In genomic region chr3:155334897-155335883, GRCh38 we compare ENCODE assay signal across 8 cellular contexts. TPM values are rescaled to one million over a fixed set of nuclear protein-coding genes. Genes with fewer than 3 reads are reported as not detected.
DNase-seq lines count a peak whose midpoint lies in the region; ATAC-seq and TF ChIP-seq lines count a peak whose summit lies in the region.

No MANE protein-coding gene starts in this region.

- no peak overlapping the region for H3K9ac ChIP-seq in MM.1S (ENCODE audit: low read length)

- TF ChIP-seq CTCF in MM.1S (IDR thresholded peaks at IDR 0.05; ENCODE audit: low read length) (no peak), natural killer cell (IDR thresholded peaks at IDR 0.05) (no peak), esophagus muscularis mucosa (IDR thresholded peaks at IDR 0.05) (no peak)

- H3K27ac ChIP-seq in MM.1S (ENCODE audit: low read length) (peak overlapping the region; percentile 36), esophagus muscularis mucosa (replicated peaks in 1 of 4) (no peak overlapping the region)

- H2AFZ ChIP-seq in MM.1S (ENCODE audit: low read length), result peak overlapping the region; percentile 14

- H3K9me2 ChIP-seq in MM.1S (replicated peaks; ENCODE audit: insufficient read depth, low read length), result no peaks in the 10 kb centered on the region

- peaks cover 6% of the 10 kb centered on the region for H3K27me3 Mint-ChIP-seq in activated T-cell treated with anti-CD3 and anti-CD28 coated beads, Interleukin-2, amount 50 U/mL, for 72 hours (ENCODE audit: low read depth)
- H3K27me3 Mint-ChIP-seq in activated T-cell treated with anti-CD3 and anti-CD28 coated beads, Interleukin-2, amount 50 U/mL, for 4 hours (ENCODE audit: low read depth), result peaks cover 3% of the 10 kb centered on the region
- H3K27me3 Mint-ChIP-seq in natural killer cell (ENCODE audit: low read depth in 2 of 2), result no peaks in the 10 kb centered on the region

- WGBS in esophagus muscularis mucosa, result 54% methylated on average over 7 of the region's 7 CpGs

- TF ChIP-seq POLR2A in esophagus muscularis mucosa (IDR thresholded peaks at IDR 0.05; ENCODE audit: low read depth), result no peak

- H3K4me1 ChIP-seq in MM.1S (ENCODE audit: low read length), result peaks cover 24% of the 10 kb centered on the region
- no peaks in the 10 kb centered on the region for H3K4me1 ChIP-seq in esophagus muscularis mucosa

- H3K4me2 ChIP-seq in MM.1S (ENCODE audit: low read depth, low read length), result peak overlapping the region; percentile 51

- H4K20me1 ChIP-seq in MM.1S (ENCODE audit: insufficient read depth, low read length), result no peaks in the 10 kb centered on the region

- peaks cover 24% of the 10 kb centered on the region for H3K4me1 Mint-ChIP-seq in activated T-cell treated with anti-CD3 and anti-CD28 coated beads, Interleukin-2, amount 50 U/mL, for 72 hours (ENCODE audit: low read depth)
- peaks cover 5% of the 10 kb centered on the region for H3K4me1 Mint-ChIP-seq in activated T-cell treated with anti-CD3 and anti-CD28 coated beads, Interleukin-2, amount 50 U/mL, for 4 hours (ENCODE audit: low read depth)
- peaks cover 12 to 25% of the 10 kb centered on the region in 2 donors for H3K4me1 Mint-ChIP-seq in natural killer cell

- peak; percentile 73 to 79 for ATAC-seq in activated T-cell treated with anti-CD3 and anti-CD28 coated beads, Interleukin-2, amount 50 U/mL, for 72 hours (replicated peaks in 1 of 2)
- ATAC-seq in activated T-cell treated with anti-CD3 and anti-CD28 coated beads, Interleukin-2, amount 50 U/mL, for 4 hours, result no peak
- ATAC-seq in HG02763 (IDR thresholded peaks at IDR 0.05; ENCODE audit: unreplicated experiment), result peak; percentile 84
- ATAC-seq in natural killer cell, result peak in 2 of 3 donors; percentile 78 to 83

- H3K4me3 ChIP-seq in MM.1S (ENCODE audit: low read length), result peak overlapping the region; percentile 3; the same call in 1 of the 2 replicates
- H3K4me3 ChIP-seq in esophagus muscularis mucosa, result no peak overlapping the region

- H3K9me3 Mint-ChIP-seq in activated T-cell treated with anti-CD3 and anti-CD28 coated beads, Interleukin-2, amount 50 U/mL, for 72 hours, result no peaks in the 10 kb centered on the region
- H3K9me3 Mint-ChIP-seq in activated T-cell treated with anti-CD3 and anti-CD28 coated beads, Interleukin-2, amount 50 U/mL, for 4 hours, result no peaks in the 10 kb centered on the region
- H3K9me3 Mint-ChIP-seq in natural killer cell, result no peaks in the 10 kb centered on the region

- peak; percentile 10 to 15 for DNase-seq in activated T-cell treated with anti-CD3 and anti-CD28 coated beads, Interleukin-2, amount 50 U/mL, for 72 hours
- DNase-seq in activated T-cell treated with anti-CD3 and anti-CD28 coated beads, Interleukin-2, amount 50 U/mL, for 4 hours, result no peak
- DNase-seq in MM.1S (peak; percentile 95), natural killer cell (no peak), DMS79 (lab: John Stamatoyannopoulos, UW) (no peak), esophagus muscularis mucosa (ENCODE audit: extremely low spot score) (no peak)
- DNase-seq in stimulated activated CD4-positive, alpha-beta T cell treated with anti-CD3 and anti-CD28 coated beads, Interleukin-4, amount 100 ng/mL, for 24 hours, result no peak

- no peak overlapping the region for H3K27ac Mint-ChIP-seq in activated T-cell treated with anti-CD3 and anti-CD28 coated beads, Interleukin-2, amount 50 U/mL, for 72 hours
- H3K27ac Mint-ChIP-seq in natural killer cell, result peak overlapping the region in 1 of 2 donors; percentile 7

- H3K27me3 ChIP-seq in MM.1S (replicated peaks; ENCODE audit: insufficient read depth, low read length), result no peaks in the 10 kb centered on the region
- H3K27me3 ChIP-seq in esophagus muscularis mucosa, result no peaks in the 10 kb centered on the region

- peaks cover 6% of the 10 kb centered on the region for H3F3A ChIP-seq in MM.1S (ENCODE audit: insufficient read depth, low read length)

- no peaks in the 10 kb centered on the region for H3K79me2 ChIP-seq in MM.1S (ENCODE audit: low read length)

- no peak for TF ChIP-seq EP300 in esophagus muscularis mucosa (IDR thresholded peaks at IDR 0.05)

- H3K36me3 ChIP-seq in MM.1S (replicated peaks; ENCODE audit: insufficient read depth, low read length) (no peaks in the 10 kb centered on the region), esophagus muscularis mucosa (no peaks in the 10 kb centered on the region)

- H3K36me3 Mint-ChIP-seq in activated T-cell treated with anti-CD3 and anti-CD28 coated beads, Interleukin-2, amount 50 U/mL, for 72 hours (ENCODE audit: insufficient read depth in 2 of 2), result no peaks in the 10 kb centered on the region
- no peaks in the 10 kb centered on the region for H3K36me3 Mint-ChIP-seq in activated T-cell treated with anti-CD3 and anti-CD28 coated beads, Interleukin-2, amount 50 U/mL, for 4 hours (ENCODE audit: insufficient read depth)
- no peaks in the 10 kb centered on the region for H3K36me3 Mint-ChIP-seq in natural killer cell

- H3K4me3 Mint-ChIP-seq in activated T-cell treated with anti-CD3 and anti-CD28 coated beads, Interleukin-2, amount 50 U/mL, for 72 hours, result no peak overlapping the region
- no peak overlapping the region for H3K4me3 Mint-ChIP-seq in activated T-cell treated with anti-CD3 and anti-CD28 coated beads, Interleukin-2, amount 50 U/mL, for 4 hours
- no peak overlapping the region for H3K4me3 Mint-ChIP-seq in natural killer cell

- H3K9me3 ChIP-seq in MM.1S (replicated peaks; ENCODE audit: insufficient read depth, low read length) (no peaks in the 10 kb centered on the region), esophagus muscularis mucosa (no peaks in the 10 kb centered on the region)

- intact Hi-C loops in natural killer cell (cut with micrococcal nuclease), result no loop called here
- intact Hi-C loops in esophagus muscularis mucosa (cut with DNase I), result no loop called here

RNA-seq across cellular contexts. Expression of gene STRIT1, which starts 41.7 kb away (rescaled TPM):
- total RNA-seq in activated T-cell treated with anti-CD3 and anti-CD28 coated beads, Interleukin-2, amount 50 U/mL, for 72 hours, result not detected
- total RNA-seq in activated T-cell treated with anti-CD3 and anti-CD28 coated beads, Interleukin-2, amount 50 U/mL, for 4 hours, result not detected
- total RNA-seq in natural killer cell (not detected), esophagus muscularis mucosa (not detected)

Comparison
In these comparisons a context has a peak if more than half of its experiments do, and no peak if none do; other contexts are left out.
1. ATAC-seq: peak in activated T-cell treated with anti-CD3 and anti-CD28 coated beads, Interleukin-2, amount 50 U/mL, for 72 hours (2 of 2), HG02763 (single experiment) and natural killer cell (2 of 3); none in activated T-cell treated with anti-CD3 and anti-CD28 coated beads, Interleukin-2, amount 50 U/mL, for 4 hours (0 of 2).
2. DNase-seq: peak in activated T-cell treated with anti-CD3 and anti-CD28 coated beads, Interleukin-2, amount 50 U/mL, for 72 hours (2 of 2) and MM.1S (single experiment); none in activated T-cell treated with anti-CD3 and anti-CD28 coated beads, Interleukin-2, amount 50 U/mL, for 4 hours (single experiment), natural killer cell (single experiment), DMS79 (single experiment), stimulated activated CD4-positive, alpha-beta T cell treated with anti-CD3 and anti-CD28 coated beads, Interleukin-4, amount 100 ng/mL, for 24 hours (single experiment) and esophagus muscularis mucosa (single experiment).